ENCODE assay signal across 12 cellular contexts in genomic region chr19:19568802-19569756, GRCh38. TPM values are rescaled to one million over a fixed set of nuclear protein-coding genes. Genes with fewer than 3 reads are reported as not detected.
DNase-seq lines count a peak whose midpoint lies in the region; ATAC-seq and TF ChIP-seq lines count a peak whose summit lies in the region.
"Had no signal": no experiment of that assay in that cellular context is flagged by ENCODE, and none has a peak within 500 bp of the region (broad histone marks: within the 10 kb centered on the region; RNA-seq: fewer than 3 reads in every experiment).

No MANE protein-coding gene starts in this region.

- dilution Hi-C loops in IMR-90 (cut with HindIII; ENCODE audit: low sequenced_read_pairs, unreplicated experiment), result no loop called here

- H3K36me3 ChIP-seq in IMR-90 (ENCODE audit: control insufficient read depth, insufficient read depth, low read length), result peaks cover 2% of the 10 kb centered on the region; the same call in 1 of the 2 replicates
- H3K36me3 ChIP-seq: adrenal gland, pancreas had no signal

- no peak for TF ChIP-seq POLR2A in IMR-90 (IDR thresholded peaks at IDR 0.05; ENCODE audit: low read depth, low read length)

- no peaks in the 10 kb centered on the region for H3K79me1 ChIP-seq in IMR-90 (ENCODE audit: low read depth in 1 of 2, low read length in 2 of 2)

- no peak overlapping the region; the same call in 1 of the 2 replicates for H2AK5ac ChIP-seq in IMR-90 (ENCODE audit: low read depth, low read length)

- TF ChIP-seq CTCF in IMR-90 (conservative IDR thresholded peaks at IDR 0.05; ENCODE audit: low read depth, low read length) (no peak), cardiac fibroblast (IDR thresholded peaks at IDR 0.05; ENCODE audit: low read depth, low read length) (no peak)

- H3K4me3 ChIP-seq in IMR-90 (ENCODE audit: insufficient read depth, low read depth, low read length) (no peak overlapping the region), cardiac fibroblast (replicated peaks in 1 of 2; ENCODE audit: low read depth in 2 of 2, low read length in 2 of 2) (no peak overlapping the region)
- H3K4me3 ChIP-seq: adrenal gland, pancreas had no signal

- no peak overlapping the region for H3K4me2 ChIP-seq in IMR-90 (ENCODE audit: low read depth, low read length)

- CTCF ChIA-PET in IMR-90 (lab: Yijun Ruan, JAX), result interaction anchor here (1.1 kb wide), 1 partner anchor 16 kb away, joined by 4 read pairs; no protein-coding TSS in a partner anchor

- no peak overlapping the region for H2AK9ac ChIP-seq in IMR-90 (replicated peaks; ENCODE audit: low read depth, low read length, poor library complexity)

- BruUV-seq in IMR-90 (replicated peaks; lab: Mats Ljungman, UMichigan), result no TSS peak

- no peak overlapping the region for H2BK15ac ChIP-seq in IMR-90 (ENCODE audit: low read depth, low read length)

- in situ Hi-C loops in IMR-90 (cut with MboI; ENCODE audit: low sequenced_read_pairs), result no loop called here

- no peak overlapping the region for H3K14ac ChIP-seq in IMR-90 (replicated peaks; ENCODE audit: low read depth, low read length)

- H2BK5ac ChIP-seq in IMR-90 (ENCODE audit: low read depth, low read length, poor library complexity, severe bottlenecking), result no peak overlapping the region

- H2BK120ac ChIP-seq in IMR-90 (ENCODE audit: low read depth, low read length), result 0 out of 2 replicates have a peak overlapping the region, but pooled peaks have one; percentile 16

- ATAC-seq in IMR-90 (ENCODE audit: low read depth), result peak; percentile 67
- no peak for ATAC-seq in HG03442 (IDR thresholded peaks at IDR 0.05; ENCODE audit: unreplicated experiment)
- no peak for ATAC-seq in HG02840 (IDR thresholded peaks at IDR 0.05; ENCODE audit: low FRiP score, unreplicated experiment)
- ATAC-seq: pancreas had no signal

- no peak overlapping the region for H3K27ac ChIP-seq in IMR-90 (ENCODE audit: insufficient read depth, low read length)
- H3K27ac ChIP-seq: adrenal gland, pancreas had no signal

- H3K27me3 ChIP-seq in IMR-90 (ENCODE audit: control insufficient read depth, insufficient read depth, low read length), result no peaks in the 10 kb centered on the region
- H3K27me3 ChIP-seq: adrenal gland, pancreas had no signal

- no peak overlapping the region for H4K91ac ChIP-seq in IMR-90 (ENCODE audit: insufficient read depth, low read depth, low read length)

- H3K4me1 ChIP-seq in IMR-90 (ENCODE audit: control insufficient read depth, insufficient read depth, low read length), result peaks cover 5% of the 10 kb centered on the region
- H3K4me1 ChIP-seq: adrenal gland, pancreas had no signal

- no peak overlapping the region for H2BK20ac ChIP-seq in IMR-90 (ENCODE audit: low read depth, low read length)

- H3K56ac ChIP-seq in IMR-90 (ENCODE audit: extremely low read depth, insufficient read depth, low read length), result no peak overlapping the region

- H3K9me3 ChIP-seq in IMR-90 (ENCODE audit: control insufficient read depth, insufficient read depth, low read length), result no peaks in the 10 kb centered on the region
- H3K9me3 ChIP-seq: adrenal gland, pancreas had no signal

- WGBS in IMR-90 (ENCODE audit: extremely low coverage in 2 of 2, insufficient read length in 1 of 2), 2 experiments, result 75% methylated on average over 5 of the region's 25 CpGs; no CpG with 5 or more reads in 1 of the 2 experiments

- no peak overlapping the region for H3K9ac ChIP-seq in IMR-90 (ENCODE audit: low read depth, low read length)

- no peak overlapping the region for H4K5ac ChIP-seq in IMR-90 (ENCODE audit: low read depth, low read length)

- no peak for TF ChIP-seq RAD21 in IMR-90 (IDR thresholded peaks at IDR 0.05; ENCODE audit: low read length)

- no peak overlapping the region for H3K23ac ChIP-seq in IMR-90 (ENCODE audit: low read depth, low read length)

- POLR2A ChIA-PET in IMR-90 (lab: Charles Lee; ENCODE audit: unreplicated experiment), result no interaction called here

- H3K18ac ChIP-seq in IMR-90 (ENCODE audit: low read depth, low read length), result no peak overlapping the region

- intact Hi-C loops in IMR-90 (cut with micrococcal nuclease), result loop anchor here (5.0 kb wide), 1 partner anchor 48 kb away; the partner anchor contains the start of gene PBX4

- no peaks in the 10 kb centered on the region for H3K9me1 ChIP-seq in IMR-90 (ENCODE audit: insufficient read depth, low read length)

- DNase-seq in AG08395 (ENCODE audit: low spot score), result peak; percentile 80
- DNase-seq in IMR-90, result peak; percentile 67
- DNase-seq in cardiac fibroblast (ENCODE audit: low read depth in 2 of 2), result peak; percentile 15 to 63
- DNase-seq in activated gamma-delta T cell treated with Interleukin-2 at 50 U/mL for 16 hours, result no peak
- DNase-seq: DMS79 treated with DMSO at 0.1 percent for 48 hours; effector memory CD4-positive, alpha-beta T cell; mesenchymal stem cell; MM.1S; pancreas had no signal

- H4K20me1 ChIP-seq in IMR-90 (ENCODE audit: insufficient read depth, low read length), result no peaks in the 10 kb centered on the region; the same call in 1 of the 2 replicates

- peak overlapping the region; percentile 56 for H2AFZ ChIP-seq in IMR-90 (replicated peaks; ENCODE audit: low read length, poor library complexity)

- H4K8ac ChIP-seq in IMR-90 (ENCODE audit: low read depth in 2 of 2, low read length in 2 of 2), result no peak overlapping the region

- H3K4ac ChIP-seq in IMR-90 (ENCODE audit: low read depth, low read length), result no peak overlapping the region

TF ChIP-seq in IMR-90, 13 proteins besides CTCF, POLR2A, EP300 and RAD21:
- TF ChIP-seq RCOR1 (IDR thresholded peaks at IDR 0.05; ENCODE audit: insufficient replicate concordance, low read length), result no peak
- no peak for TF ChIP-seq NFE2L2 (IDR thresholded peaks at IDR 0.05; ENCODE audit: low read depth, low read length)
- no peak for TF ChIP-seq SMC3 (IDR thresholded peaks at IDR 0.05; ENCODE audit: low read depth, low read length)

RNA-seq across cellular contexts. Expression of gene CILP2, which starts 31.0 kb away (rescaled TPM):
- total RNA-seq in IMR-90 (2012; rRNA removed), result 0.18 and 0.28 TPM in 2 replicates
- 0.87 and 0.96 TPM in 2 replicates for polyA plus RNA-seq in IMR-90 (2012; rRNA removed)
- 0.65 and 1.2 TPM in 2 replicates for polyA plus RNA-seq in IMR-90 (2012; cell fraction: cytosol; rRNA removed)
- 0.96 and 2.9 TPM in 2 replicates for polyA plus RNA-seq in IMR-90 (2012; cell fraction: nucleus; rRNA removed; ENCODE audit: low replicate concordance)
- polyA plus RNA-seq: pancreas had no signal

RNA-seq across cellular contexts. Expression of gene YJEFN3, which starts 40.4 kb away (rescaled TPM):
- 0.56 and 0.72 TPM in 2 replicates for total RNA-seq in IMR-90 (2012; rRNA removed)
- polyA plus RNA-seq in IMR-90 (2012; rRNA removed), result 4.0 and 4.8 TPM in 2 replicates
- polyA plus RNA-seq in IMR-90 (2012; cell fraction: cytosol; rRNA removed), result 2.3 and 3.9 TPM in 2 replicates
- polyA plus RNA-seq in IMR-90 (2012; cell fraction: nucleus; rRNA removed; ENCODE audit: low replicate concordance), result 30.3 and 57.8 TPM in 2 replicates

RNA-seq across cellular contexts. Expression of gene PBX4, which starts 49.4 kb away (rescaled TPM):
- total RNA-seq in IMR-90 (2012; rRNA removed), result 0.90 and 1.4 TPM in 2 replicates
- 2.8 and 2.9 TPM in 2 replicates for polyA plus RNA-seq in IMR-90 (2012; rRNA removed)
- polyA plus RNA-seq in IMR-90 (2012; cell fraction: cytosol; rRNA removed), result 1.8 TPM in 2 replicates
- polyA plus RNA-seq in IMR-90 (2012; cell fraction: nucleus; rRNA removed; ENCODE audit: low replicate concordance), result 16.5 and 21.4 TPM in 2 replicates

RNA-seq across cellular contexts. Expression of gene NDUFA13, which starts 53.1 kb away (rescaled TPM):
- 30.6 and 33.6 TPM in 2 replicates for total RNA-seq in IMR-90 (2012; rRNA removed)
- 667 and 912 TPM in 2 replicates for polyA plus RNA-seq in IMR-90 (2012; rRNA removed)
- polyA plus RNA-seq in IMR-90 (2012; cell fraction: cytosol; rRNA removed), result 91.5 and 373 TPM in 2 replicates
- polyA plus RNA-seq in IMR-90 (2012; cell fraction: nucleus; rRNA removed; ENCODE audit: low replicate concordance), result 118 and 386 TPM in 2 replicates

RNA-seq across cellular contexts. Expression of gene TSSK6, which starts 53.7 kb away (rescaled TPM):
- 0.56 and 1.3 TPM in 2 replicates for total RNA-seq in IMR-90 (2012; rRNA removed)
- 2.0 and 2.2 TPM in 2 replicates for polyA plus RNA-seq in IMR-90 (2012; rRNA removed)
- 1.7 and 2.5 TPM in 2 replicates for polyA plus RNA-seq in IMR-90 (2012; cell fraction: cytosol; rRNA removed)
- 0.96 and 4.6 TPM in 2 replicates for polyA plus RNA-seq in IMR-90 (2012; cell fraction: nucleus; rRNA removed; ENCODE audit: low replicate concordance)
